In the genomic region with DNA sequence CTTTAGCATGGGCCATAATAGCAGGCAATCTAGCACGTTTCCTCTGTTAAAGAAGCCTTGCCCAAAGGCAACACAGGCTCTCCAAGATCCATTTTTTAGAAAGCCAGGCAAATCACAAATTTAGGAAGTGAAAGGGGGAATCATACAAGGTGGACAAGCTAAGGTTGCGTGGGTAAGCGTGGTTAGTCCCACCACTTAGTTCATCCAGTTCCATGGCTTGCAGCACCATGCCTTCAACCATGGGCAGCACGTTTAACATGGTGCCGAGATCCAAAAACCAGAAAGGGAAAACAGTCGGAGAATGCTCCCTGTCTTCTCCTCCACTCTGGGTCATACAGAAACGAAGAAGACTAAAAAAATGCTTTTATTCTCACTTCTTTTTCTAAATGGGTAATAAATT, we compare ENCODE assay signal across 16 cellular contexts.
DNase-seq lines count a peak whose midpoint lies in the region; ATAC-seq, FAIRE-seq and TF ChIP-seq lines count a peak whose summit lies in the region.
"Had no signal": no experiment of that assay in that cellular context is flagged by ENCODE, and none has a peak within 500 bp of the region (broad histone marks: within the 10 kb centered on the region; RNA-seq: fewer than 3 reads in every experiment).

No MANE protein-coding gene starts in this region.

- H3K36me3 ChIP-seq in K562 (ENCODE audit: control insufficient read depth, insufficient read depth, low read length) = no peaks in the 10 kb centered on the region

- FAIRE-seq in K562 (lab: Jason Lieb, UNC) = peak; percentile 35
- FAIRE-seq: GM18507, keratinocyte had no signal

- H3K79me2 ChIP-seq in K562 (ENCODE audit: control insufficient read depth, insufficient read depth, low read length) = no peaks in the 10 kb centered on the region

- no peak for TF ChIP-seq EP300 in K562 (IDR thresholded peaks at IDR 0.05; ENCODE audit: low read length)

- no peak for TF ChIP-seq CTCF in K562 (IDR thresholded peaks at IDR 0.05 in 2 of 3, conservative IDR thresholded peaks at IDR 0.05 in 1 of 3; ENCODE audit: insufficient read depth in 2 of 3, low read depth in 1 of 3, low read length in 3 of 3)

- H3K9me1 ChIP-seq in K562 (ENCODE audit: control insufficient read depth, insufficient read depth, low read length) = no peaks in the 10 kb centered on the region

- no peak for ATAC-seq in K562
- no peak for ATAC-seq in GM18868 (IDR thresholded peaks at IDR 0.05; ENCODE audit: unreplicated experiment)
- ATAC-seq: natural killer cell treated with Interleukin-12 subunit alpha and Interleukin-12 subunit beta and Interleukin-15 and Interleukin-18, amount 100 ng/mL, for 72 hours had no signal

- no peaks in the 10 kb centered on the region for H3K27me3 ChIP-seq in K562 (ENCODE audit: control insufficient read depth in 2 of 2, insufficient read depth in 2 of 2, low read length in 2 of 2)

- no peak for TF ChIP-seq POLR2A in K562 (conservative IDR thresholded peaks at IDR 0.05)

- no peak overlapping the region for H3K27ac ChIP-seq in K562 (ENCODE audit: extremely low read depth, low read depth, low read length)
- H3K27ac ChIP-seq: skin epidermis, VCaP had no signal

- H4K20me1 ChIP-seq in K562 (replicated peaks; ENCODE audit: control insufficient read depth, insufficient read depth, low read length) = no peaks in the 10 kb centered on the region

- no peak overlapping the region for H3K9ac ChIP-seq in K562 (ENCODE audit: insufficient read depth in 1 of 2, low read depth in 2 of 2, low read length in 2 of 2)

- CTCF ChIA-PET in K562 (lab: Yijun Ruan, JAX; ENCODE audit: low intra/inter-chr PET ratio) = no interaction called here

- H3K4me2 ChIP-seq in K562 (ENCODE audit: insufficient read depth, low read length) = no peak overlapping the region

- no peaks in the 10 kb centered on the region for H3K4me1 ChIP-seq in K562 (replicated peaks in 1 of 2; ENCODE audit: control insufficient read depth in 2 of 2, insufficient read depth in 2 of 2, low read length in 2 of 2)

- BruUV-seq in K562 (replicated peaks; lab: Mats Ljungman, UMichigan) = no TSS peak

- WGBS in K562 (ENCODE audit: insufficient coverage, low coverage, missing lambda C conversion rate) = under 1% methylated on average over 7 of the region's 7 CpGs

- intact Hi-C loops in K562 (cut with micrococcal nuclease) = no loop called here

- no peak overlapping the region for H2AFZ ChIP-seq in K562 (ENCODE audit: low read depth, low read length)

- no peak for TF ChIP-seq RAD21 in K562 (CRISPR knock-in tag; conservative IDR thresholded peaks at IDR 0.05 in 1 of 2, IDR thresholded peaks at IDR 0.05 in 1 of 2)

- peak; percentile 21 for DNase-seq in activated CD4-positive, alpha-beta T cell treated with anti-CD3 and anti-CD28 coated beads for 48 hours
- DNase-seq in activated CD4-positive, alpha-beta T cell treated with anti-CD3 and anti-CD28 coated beads, Interleukin-2, amount 50 U/mL, for 4 hours = no peak
- peak; percentile 19 for DNase-seq in KBM-7
- DNase-seq in K562 (ENCODE audit: extremely low read depth in 1 of 4, low spot score in 3 of 4) = peak in 2 of 4 experiments; percentile 21 to 24
- DNase-seq in myocyte (ENCODE audit: low read depth) = peak; percentile 29
- no peak for DNase-seq in AG08396 (ENCODE audit: low spot score)
- no peak for DNase-seq in NCI-H2227 treated with DMSO at 0.1 percent for 48 hours (lab: John Stamatoyannopoulos, UW)
- DNase-seq: activated effector memory CD4-positive, alpha-beta T cell treated with anti-CD3 and anti-CD28 coated beads, Interleukin-2, amount 50 U/mL, for 16 hours; NCI-H526; SIG-M5 had no signal

- no peak overlapping the region for H3K4me3 ChIP-seq in K562
- H3K4me3 ChIP-seq: skin epidermis had no signal

- POLR2A ChIA-PET in K562 (lab: Yijun Ruan, JAX) = no interaction called here

- in situ Hi-C loops in KBM-7 (cut with MboI; ENCODE audit: low pct_unique_long_range_greater_than_20kb, low sequenced_read_pairs) (no loop called here), K562 (cut with MboI) (no loop called here)

- peaks cover 3% of the 10 kb centered on the region for H3K9me3 ChIP-seq in K562 (replicated peaks; ENCODE audit: control insufficient read depth, insufficient read depth, low read depth, low read length)

TF ChIP-seq in K562, 482 proteins besides CTCF, POLR2A, EP300 and RAD21 (continues in another document):
- TF ChIP-seq THRAP3 (IDR thresholded peaks at IDR 0.05; ENCODE audit: borderline replicate concordance) (no peak), SMAD1 (IDR thresholded peaks at IDR 0.05; ENCODE audit: low read depth, low read length, partially characterized antibody) (no peak), SAP30 (IDR thresholded peaks at IDR 0.05; ENCODE audit: borderline replicate concordance, insufficient read depth, low read depth, low read length, poor library complexity, severe bottlenecking) (no peak), PHB2 (IDR thresholded peaks at IDR 0.05; ENCODE audit: low read depth) (no peak), EP400 (IDR thresholded peaks at IDR 0.05) (no peak), CBX1 (IDR thresholded peaks at IDR 0.05; ENCODE audit: low read depth) (peak; percentile 99; the same call in 1 of the 2 replicates), TEAD4 (IDR thresholded peaks at IDR 0.05; ENCODE audit: low read length) (no peak), TEAD4 (CRISPR knock-in tag; IDR thresholded peaks at IDR 0.05; ENCODE audit: borderline replicate concordance) (no peak), HDAC2 (IDR thresholded peaks at IDR 0.05) (no peak), PHB (CRISPR knock-in tag; IDR thresholded peaks at IDR 0.05) (no peak), MAFK (IDR thresholded peaks at IDR 0.05; ENCODE audit: low read length) (no peak), OTX1 (CRISPR knock-in tag; IDR thresholded peaks at IDR 0.05) (0 out of 2 replicates have a peak, but pooled peaks have one; percentile 26), FOXA1 (IDR thresholded peaks at IDR 0.05; ENCODE audit: borderline replicate concordance) (no peak), LCOR (CRISPR knock-in tag; IDR thresholded peaks at IDR 0.05) (no peak), TGIF2 (CRISPR knock-in tag; IDR thresholded peaks at IDR 0.05) (no peak), RBBP5 (IDR thresholded peaks at IDR 0.05; ENCODE audit: borderline replicate concordance, insufficient read depth, low read length, poor library complexity, severe bottlenecking) (no peak), TRIM28 (IDR thresholded peaks at IDR 0.05) (peak; percentile 97), IRF2 (CRISPR knock-in tag; IDR thresholded peaks at IDR 0.05) (no peak)
- TF ChIP-seq, protein P1, sequence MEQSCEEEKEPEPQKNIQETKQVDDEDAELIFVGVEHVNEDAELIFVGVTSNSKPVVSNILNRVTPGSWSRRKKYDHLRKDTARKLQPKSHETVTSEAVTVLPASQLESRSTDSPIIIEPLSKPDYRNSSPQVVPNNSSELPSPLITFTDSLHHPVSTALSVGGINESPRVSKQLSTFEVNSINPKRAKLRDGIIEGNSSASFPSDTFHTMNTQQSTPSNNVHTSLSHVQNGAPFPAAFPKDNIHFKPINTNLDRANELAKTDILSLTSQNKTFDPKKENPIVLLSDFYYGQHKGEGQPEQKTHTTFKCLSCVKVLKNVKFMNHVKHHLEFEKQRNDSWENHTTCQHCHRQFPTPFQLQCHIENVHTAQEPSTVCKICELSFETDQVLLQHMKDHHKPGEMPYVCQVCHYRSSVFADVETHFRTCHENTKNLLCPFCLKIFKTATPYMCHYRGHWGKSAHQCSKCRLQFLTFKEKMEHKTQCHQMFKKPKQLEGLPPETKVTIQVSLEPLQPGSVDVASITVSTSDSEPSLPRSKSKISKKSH (CRISPR knock-in tag; IDR thresholded peaks at IDR 0.05) = peak; percentile 85
- TF ChIP-seq, protein P2, sequence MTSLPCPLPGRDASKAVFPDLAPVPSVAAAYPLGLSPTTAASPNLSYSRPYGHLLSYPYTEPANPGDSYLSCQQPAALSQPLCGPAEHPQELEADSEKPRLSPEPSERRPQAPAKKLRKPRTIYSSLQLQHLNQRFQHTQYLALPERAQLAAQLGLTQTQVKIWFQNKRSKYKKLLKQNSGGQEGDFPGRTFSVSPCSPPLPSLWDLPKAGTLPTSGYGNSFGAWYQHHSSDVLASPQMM (CRISPR knock-in tag; IDR thresholded peaks at IDR 0.05) = no peak
- TF ChIP-seq, protein P3, sequence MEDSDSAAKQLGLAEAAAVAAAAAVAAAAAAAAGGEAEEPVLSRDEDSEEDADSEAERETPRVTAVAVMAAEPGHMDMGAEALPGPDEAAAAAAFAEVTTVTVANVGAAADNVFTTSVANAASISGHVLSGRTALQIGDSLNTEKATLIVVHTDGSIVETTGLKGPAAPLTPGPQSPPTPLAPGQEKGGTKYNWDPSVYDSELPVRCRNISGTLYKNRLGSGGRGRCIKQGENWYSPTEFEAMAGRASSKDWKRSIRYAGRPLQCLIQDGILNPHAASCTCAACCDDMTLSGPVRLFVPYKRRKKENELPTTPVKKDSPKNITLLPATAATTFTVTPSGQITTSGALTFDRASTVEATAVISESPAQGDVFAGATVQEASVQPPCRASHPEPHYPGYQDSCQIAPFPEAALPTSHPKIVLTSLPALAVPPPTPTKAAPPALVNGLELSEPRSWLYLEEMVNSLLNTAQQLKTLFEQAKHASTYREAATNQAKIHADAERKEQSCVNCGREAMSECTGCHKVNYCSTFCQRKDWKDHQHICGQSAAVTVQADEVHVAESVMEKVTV (CRISPR knock-in tag; IDR thresholded peaks at IDR 0.05) = no peak
- TF ChIP-seq, protein P4, sequence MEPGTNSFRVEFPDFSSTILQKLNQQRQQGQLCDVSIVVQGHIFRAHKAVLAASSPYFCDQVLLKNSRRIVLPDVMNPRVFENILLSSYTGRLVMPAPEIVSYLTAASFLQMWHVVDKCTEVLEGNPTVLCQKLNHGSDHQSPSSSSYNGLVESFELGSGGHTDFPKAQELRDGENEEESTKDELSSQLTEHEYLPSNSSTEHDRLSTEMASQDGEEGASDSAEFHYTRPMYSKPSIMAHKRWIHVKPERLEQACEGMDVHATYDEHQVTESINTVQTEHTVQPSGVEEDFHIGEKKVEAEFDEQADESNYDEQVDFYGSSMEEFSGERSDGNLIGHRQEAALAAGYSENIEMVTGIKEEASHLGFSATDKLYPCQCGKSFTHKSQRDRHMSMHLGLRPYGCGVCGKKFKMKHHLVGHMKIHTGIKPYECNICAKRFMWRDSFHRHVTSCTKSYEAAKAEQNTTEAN (CRISPR knock-in tag; IDR thresholded peaks at IDR 0.05) = no peak

Comparison
In these comparisons a context has a peak if more than half of its experiments do, and no peak if none do; other contexts are left out.
1. DNase-seq: peak in activated CD4-positive, alpha-beta T cell treated with anti-CD3 and anti-CD28 coated beads for 48 hours (single experiment), KBM-7 (single experiment) and myocyte (single experiment); none in activated CD4-positive, alpha-beta T cell treated with anti-CD3 and anti-CD28 coated beads, Interleukin-2, amount 50 U/mL, for 4 hours (0 of 2), AG08396 (single experiment) and NCI-H2227 treated with DMSO at 0.1 percent for 48 hours (single experiment).